In genomic region chr4:153146031-153146430, GRCh38 we compare ENCODE assay signal across 19 cellular contexts. TPM values are rescaled to one million over a fixed set of nuclear protein-coding genes. Genes with fewer than 3 reads are reported as not detected.
DNase-seq lines count a peak whose midpoint lies in the region; ATAC-seq, FAIRE-seq and TF ChIP-seq lines count a peak whose summit lies in the region.
"Had no signal": no experiment of that assay in that cellular context is flagged by ENCODE, and none has a peak within 500 bp of the region (broad histone marks: within the 10 kb centered on the region; RNA-seq: fewer than 3 reads in every experiment).

No MANE protein-coding gene starts in this region.

- no peak overlapping the region for H2AFZ ChIP-seq in astrocyte (ENCODE audit: low read depth, low read length)

- H3K27ac Mint-ChIP-seq in astrocyte (ENCODE audit: unreplicated experiment) = no peak overlapping the region
- H3K27ac Mint-ChIP-seq in stimulated activated naive CD8-positive, alpha-beta T cell treated with anti-CD3 and anti-CD28 coated beads, Interleukin-15, amount 100 ng/mL, for 72 hours = peak overlapping the region in 1 of 2 donors; percentile 35
- H3K27ac Mint-ChIP-seq: CD4-positive, alpha-beta memory T cell; HFFc6 had no signal

- peaks cover 13% of the 10 kb centered on the region for H3K4me1 Mint-ChIP-seq in astrocyte (ENCODE audit: low read depth, unreplicated experiment)
- H3K4me1 Mint-ChIP-seq in stimulated activated naive CD8-positive, alpha-beta T cell treated with anti-CD3 and anti-CD28 coated beads, Interleukin-15, amount 100 ng/mL, for 72 hours = peaks cover 25% of the 10 kb centered on the region

- in situ Hi-C loops in KBM-7 (cut with MboI; ENCODE audit: low pct_unique_long_range_greater_than_20kb, low sequenced_read_pairs) = no loop called here

- ATAC-seq in stimulated activated naive CD8-positive, alpha-beta T cell treated with anti-CD3 and anti-CD28 coated beads, Interleukin-15, amount 100 ng/mL, for 72 hours = no peak
- ATAC-seq: A549 had no signal

- H3K36me3 Mint-ChIP-seq in astrocyte (ENCODE audit: low read depth, unreplicated experiment) = no peaks in the 10 kb centered on the region
- H3K36me3 Mint-ChIP-seq: CD4-positive, alpha-beta memory T cell had no signal

- no peaks in the 10 kb centered on the region for H3K36me3 ChIP-seq in astrocyte (ENCODE audit: insufficient read depth, low read length)
- H3K36me3 ChIP-seq: BE2C had no signal

- H3K9ac ChIP-seq in astrocyte (ENCODE audit: low read length) = no peak overlapping the region

- no peak overlapping the region for H3K27ac ChIP-seq in astrocyte (ENCODE audit: low read depth, low read length)
- H3K27ac ChIP-seq: C4-2B had no signal

- no peak overlapping the region for H3K4me2 ChIP-seq in astrocyte (ENCODE audit: low read length)
- H3K4me2 ChIP-seq: A549 had no signal

- H3K27me3 Mint-ChIP-seq in astrocyte (ENCODE audit: low read depth, unreplicated experiment) = no peaks in the 10 kb centered on the region
- H3K27me3 Mint-ChIP-seq in stimulated activated naive CD8-positive, alpha-beta T cell treated with anti-CD3 and anti-CD28 coated beads, Interleukin-15, amount 100 ng/mL, for 72 hours = peaks cover 13% of the 10 kb centered on the region
- H3K27me3 Mint-ChIP-seq: CD4-positive, alpha-beta memory T cell had no signal

- H3K79me2 ChIP-seq in astrocyte (ENCODE audit: insufficient read depth, low read length) = no peaks in the 10 kb centered on the region

- no peaks in the 10 kb centered on the region for H3K9me3 ChIP-seq in astrocyte (ENCODE audit: insufficient read depth, low read depth, low read length)
- H3K9me3 ChIP-seq: A549, BE2C had no signal

- TF ChIP-seq CTCF in astrocyte (IDR thresholded peaks at IDR 0.05; ENCODE audit: insufficient read depth, low read depth, low read length) = no peak
- TF ChIP-seq CTCF in epithelial cell of esophagus (IDR thresholded peaks at IDR 0.05; ENCODE audit: insufficient read depth, low read depth, low read length, missing control alignments) = no peak

- DNase-seq in M059J (ENCODE audit: low read depth) = peak; percentile 39
- DNase-seq in astrocyte (ENCODE audit: low read depth) = peak; percentile 18
- peak; percentile 66 for DNase-seq in epithelial cell of esophagus (ENCODE audit: low read depth)
- DNase-seq in kidney tubule cell (ENCODE audit: low spot score) = peak; percentile 67
- DNase-seq in NCI-H446 treated with DMSO at 0.1 percent for 48 hours (lab: John Stamatoyannopoulos, UW) = no peak
- no peak for DNase-seq in iPS-NIHi11 (ENCODE audit: low spot score)
- DNase-seq in KBM-7 = no peak
- no peak for DNase-seq in stimulated activated naive CD8-positive, alpha-beta T cell treated with anti-CD3 and anti-CD28 coated beads, Interleukin-15, amount 100 ng/mL, for 72 hours
- DNase-seq: BE2C; CD4-positive, alpha-beta memory T cell; DMS79; EL; GDM1; HCEC 1CT; HFFc6 had no signal

- H3K4me3 Mint-ChIP-seq in astrocyte (ENCODE audit: unreplicated experiment) = no peak overlapping the region
- H3K4me3 Mint-ChIP-seq in stimulated activated naive CD8-positive, alpha-beta T cell treated with anti-CD3 and anti-CD28 coated beads, Interleukin-15, amount 100 ng/mL, for 72 hours = no peak overlapping the region
- H3K4me3 Mint-ChIP-seq: CD4-positive, alpha-beta memory T cell; HFFc6 had no signal

- H3K27me3 ChIP-seq in astrocyte (ENCODE audit: insufficient read depth, low read length) = no peaks in the 10 kb centered on the region
- H3K27me3 ChIP-seq: BE2C had no signal

- H3K9me3 Mint-ChIP-seq in astrocyte (ENCODE audit: unreplicated experiment) = no peaks in the 10 kb centered on the region
- no peaks in the 10 kb centered on the region for H3K9me3 Mint-ChIP-seq in stimulated activated naive CD8-positive, alpha-beta T cell treated with anti-CD3 and anti-CD28 coated beads, Interleukin-15, amount 100 ng/mL, for 72 hours
- H3K9me3 Mint-ChIP-seq: CD4-positive, alpha-beta memory T cell; HFFc6 had no signal

- no peaks in the 10 kb centered on the region for H4K20me1 ChIP-seq in astrocyte (ENCODE audit: insufficient read depth, low read length)

- peaks cover 20% of the 10 kb centered on the region for H3K4me1 ChIP-seq in astrocyte (ENCODE audit: insufficient read depth, low read length)

- H3K4me3 ChIP-seq in astrocyte (ENCODE audit: insufficient read depth, low read depth, low read length) (no peak overlapping the region), epithelial cell of esophagus (ENCODE audit: low read length) (no peak overlapping the region)
- H3K4me3 ChIP-seq: A549 had no signal

- peak; percentile 70 for FAIRE-seq in astrocyte (lab: Jason Lieb, UNC)
- FAIRE-seq: A549, GM12892, GM19239 had no signal

RNA-seq across cellular contexts. Expression of gene TRIM2, which starts 58.2 kb away (rescaled TPM):
- 13.2 and 18.4 TPM in 2 replicates for total RNA-seq in M059J (2014; rRNA removed; shearing (Covaris generic))
- total RNA-seq in astrocyte = 46.4 and 51.8 TPM in 2 replicates

Comparison
In these comparisons a context has a peak if more than half of its experiments do, and no peak if none do; other contexts are left out.
1. DNase-seq: peak in M059J (single experiment), astrocyte (single experiment), epithelial cell of esophagus (single experiment) and kidney tubule cell (single experiment); none in NCI-H446 treated with DMSO at 0.1 percent for 48 hours (single experiment), iPS-NIHi11 (single experiment), KBM-7 (single experiment) and stimulated activated naive CD8-positive, alpha-beta T cell treated with anti-CD3 and anti-CD28 coated beads, Interleukin-15, amount 100 ng/mL, for 72 hours (0 of 2).